In the genomic region with DNA sequence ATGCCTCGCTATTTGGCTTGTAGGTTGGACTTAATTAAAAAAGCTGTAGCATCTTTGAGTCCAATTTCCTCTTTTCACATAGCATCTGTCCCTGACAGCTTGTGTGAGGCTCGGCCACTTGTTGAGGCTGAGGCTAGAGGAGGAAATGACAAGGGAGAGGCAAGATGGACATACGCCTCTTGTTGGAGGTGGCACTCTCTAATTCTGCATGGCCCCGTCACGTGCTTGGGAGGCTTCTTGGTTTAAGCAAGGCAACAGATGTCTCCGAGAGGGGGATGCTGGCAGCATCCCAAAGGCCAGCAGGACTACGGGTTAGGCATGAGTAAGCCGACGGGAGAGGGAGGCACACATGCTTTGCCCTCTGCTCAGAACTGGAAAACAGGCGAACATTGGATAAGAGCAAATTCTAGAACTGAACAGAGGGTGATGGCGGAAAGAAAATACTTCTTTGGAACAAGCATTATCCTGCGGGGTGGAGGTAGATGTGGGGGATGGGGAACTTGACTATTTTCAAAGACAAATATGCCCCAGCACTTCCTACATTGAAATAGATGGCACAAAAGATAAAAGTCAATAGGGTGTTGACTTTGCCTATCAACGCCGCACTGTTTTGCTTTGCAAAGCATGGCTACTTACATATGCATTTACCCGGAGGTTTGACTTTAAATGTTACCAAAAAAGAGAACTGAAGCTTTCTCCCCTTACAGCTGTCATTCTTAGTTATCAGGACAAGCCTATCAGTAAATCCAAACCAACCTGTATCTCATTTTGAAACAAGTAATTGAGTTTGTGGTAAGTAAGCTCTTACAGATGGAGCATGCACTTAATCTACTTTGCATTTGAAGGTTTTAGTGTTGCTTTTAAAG, we compare ENCODE assay signal across 8 cellular contexts.
DNase-seq lines count a peak whose midpoint lies in the region; ATAC-seq and TF ChIP-seq lines count a peak whose summit lies in the region.

No MANE protein-coding gene starts in this region.

- no peak overlapping the region for H3K4me3 Mint-ChIP-seq in activated T-helper 2 cell treated with anti-CD3 and anti-CD28 coated beads, Interferon-gamma antibody, Interleukin-2, Interleukin-4, amounts not matched to agents 10 μg/mL and 5 μg/mL and 100 μg/mL, durations not matched to agents 14 hours and 24 hours and 36 hours (ENCODE audit: low read depth)

- no peaks in the 10 kb centered on the region for H3K9me3 Mint-ChIP-seq in activated T-helper 2 cell treated with anti-CD3 and anti-CD28 coated beads, Interferon-gamma antibody, Interleukin-2, Interleukin-4, amounts not matched to agents 10 μg/mL and 5 μg/mL and 100 μg/mL, durations not matched to agents 14 hours and 24 hours and 36 hours

- TF ChIP-seq CTCF in fibroblast of mammary gland (conservative IDR thresholded peaks at IDR 0.05; ENCODE audit: control insufficient read depth, insufficient read depth, low read depth, low read length) (no peak), GM13976 (IDR thresholded peaks at IDR 0.05; ENCODE audit: borderline replicate concordance, control extremely low read depth, extremely low read depth, insufficient read depth, missing control alignments) (no peak)

- no peak overlapping the region for H3K4me3 ChIP-seq in fibroblast of mammary gland (ENCODE audit: control insufficient read depth, low read depth, low read length)

- H3K36me3 Mint-ChIP-seq in activated T-helper 2 cell treated with anti-CD3 and anti-CD28 coated beads, Interferon-gamma antibody, Interleukin-2, Interleukin-4, amounts not matched to agents 10 μg/mL and 5 μg/mL and 100 μg/mL, durations not matched to agents 14 hours and 24 hours and 36 hours (ENCODE audit: low read depth): no peaks in the 10 kb centered on the region

- peak; percentile 94 for DNase-seq in NCI-H2171 treated with DMSO at 0.1 percent for 48 hours (lab: John Stamatoyannopoulos, UW)
- peak; percentile 35 for DNase-seq in fibroblast of mammary gland (ENCODE audit: low read depth)
- DNase-seq in UCSD-AML1 (lab: John Stamatoyannopoulos, UW; ENCODE audit: unreplicated experiment): no peak
- DNase-seq in GM13976 (ENCODE audit: low spot score): no peak
- no peak for DNase-seq in stimulated activated CD4-positive, alpha-beta T cell treated with anti-CD3 and anti-CD28 coated beads, Interleukin-4, amount 100 ng/mL, for 4 hours
- no peak for DNase-seq in activated T-helper 2 cell treated with anti-CD3 and anti-CD28 coated beads, Interferon-gamma antibody, Interleukin-2, Interleukin-4, amounts not matched to agents 10 μg/mL and 5 μg/mL and 100 μg/mL, durations not matched to agents 14 hours and 24 hours and 36 hours (ENCODE audit: low spot score)

- peaks cover 47% of the 10 kb centered on the region for H3K27me3 Mint-ChIP-seq in activated T-helper 2 cell treated with anti-CD3 and anti-CD28 coated beads, Interferon-gamma antibody, Interleukin-2, Interleukin-4, amounts not matched to agents 10 μg/mL and 5 μg/mL and 100 μg/mL, durations not matched to agents 14 hours and 24 hours and 36 hours (ENCODE audit: low read depth)

- no peak overlapping the region for H3K27ac Mint-ChIP-seq in activated T-helper 2 cell treated with anti-CD3 and anti-CD28 coated beads, Interferon-gamma antibody, Interleukin-2, Interleukin-4, amounts not matched to agents 10 μg/mL and 5 μg/mL and 100 μg/mL, durations not matched to agents 14 hours and 24 hours and 36 hours

- intact Hi-C loops in activated T-helper 2 cell treated with anti-CD3 and anti-CD28 coated beads, Interferon-gamma antibody, Interleukin-2, Interleukin-4, amounts not matched to agents 10 μg/mL and 5 μg/mL and 100 μg/mL, durations not matched to agents 14 hours and 24 hours and 36 hours (cut with micrococcal nuclease): loop anchor here (1.0 to 5.0 kb wide), 3 partner anchors 11 to 92 kb away; no protein-coding TSS in a partner anchor

- ATAC-seq in GM18520 (IDR thresholded peaks at IDR 0.05; ENCODE audit: unreplicated experiment) (peak; percentile 84), HG02840 (IDR thresholded peaks at IDR 0.05; ENCODE audit: low FRiP score, unreplicated experiment) (peak; percentile 70)

- in situ Hi-C loops in GM13976 (cut with MboI; ENCODE audit: low sequenced_read_pairs, unreplicated experiment): no loop called here

- H3K4me1 Mint-ChIP-seq in activated T-helper 2 cell treated with anti-CD3 and anti-CD28 coated beads, Interferon-gamma antibody, Interleukin-2, Interleukin-4, amounts not matched to agents 10 μg/mL and 5 μg/mL and 100 μg/mL, durations not matched to agents 14 hours and 24 hours and 36 hours (ENCODE audit: low read depth): peaks cover 48% of the 10 kb centered on the region

Comparison
In these comparisons a context has a peak if more than half of its experiments do, and no peak if none do; other contexts are left out.
1. DNase-seq: peak in NCI-H2171 treated with DMSO at 0.1 percent for 48 hours (single experiment) and fibroblast of mammary gland (single experiment); none in UCSD-AML1 (single experiment), GM13976 (single experiment), stimulated activated CD4-positive, alpha-beta T cell treated with anti-CD3 and anti-CD28 coated beads, Interleukin-4, amount 100 ng/mL, for 4 hours (0 of 2) and activated T-helper 2 cell treated with anti-CD3 and anti-CD28 coated beads, Interferon-gamma antibody, Interleukin-2, Interleukin-4, amounts not matched to agents 10 μg/mL and 5 μg/mL and 100 μg/mL, durations not matched to agents 14 hours and 24 hours and 36 hours (single experiment).